In the genomic region with DNA sequence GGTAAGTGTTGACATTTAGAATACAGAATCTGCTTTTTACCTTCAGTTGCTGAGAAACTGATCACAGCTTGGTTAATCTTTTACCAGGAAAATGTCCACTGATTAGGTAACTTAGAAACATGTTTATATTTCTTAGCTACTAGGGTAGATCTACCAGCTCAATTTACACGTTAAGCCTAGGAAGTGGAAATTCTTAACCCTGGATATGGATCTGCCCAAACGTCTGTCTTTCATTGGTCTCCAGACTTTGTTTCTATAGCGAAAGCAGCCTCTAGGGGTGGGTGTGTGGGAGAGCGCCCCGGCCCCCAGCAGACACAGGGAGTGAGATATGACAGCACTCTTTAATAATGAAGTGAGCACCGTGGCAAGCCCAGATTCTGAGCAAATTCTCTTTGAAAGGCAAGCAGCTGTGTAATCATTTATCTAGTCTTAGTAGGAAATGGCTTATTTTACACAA, we compare ENCODE assay signal across 11 cellular contexts.
DNase-seq lines count a peak whose midpoint lies in the region; ATAC-seq, FAIRE-seq and TF ChIP-seq lines count a peak whose summit lies in the region.
"Had no signal": no experiment of that assay in that cellular context is flagged by ENCODE, and none has a peak within 500 bp of the region (broad histone marks: within the 10 kb centered on the region; RNA-seq: fewer than 3 reads in every experiment).

No MANE protein-coding gene starts in this region.

- H3K9me2 ChIP-seq in SK-N-SH = no peaks in the 10 kb centered on the region

- TF ChIP-seq POLR2A in A549 (IDR thresholded peaks at IDR 0.05; ENCODE audit: low read length) (no peak), testis (IDR thresholded peaks at IDR 0.05) (no peak)

- POLR2A ChIA-PET in A549 (lab: Yijun Ruan, JAX) = no interaction called here
- POLR2A ChIA-PET in SK-N-SH (lab: Yijun Ruan, JAX) = interaction anchor here (0.6 kb wide), 1 partner anchor 1217 kb away, joined by 5 read pairs; no protein-coding TSS in a partner anchor

- no peak for FAIRE-seq in A549 (lab: Jason Lieb, UNC)

- H3K27ac ChIP-seq in A549 (peak overlapping the region; percentile 36; a peak in 5 of 6 replicates), HUES64 (ENCODE audit: low read depth, low read length) (peak overlapping the region; percentile 28; the same call in 1 of the 2 replicates), SK-N-SH (ENCODE audit: low read depth in 2 of 2, low read length in 1 of 2) (no peak overlapping the region), testis (no peak overlapping the region)
- H3K27ac ChIP-seq: BLaER1, foreskin keratinocyte had no signal

- H3K79me2 ChIP-seq in SK-N-SH (ENCODE audit: insufficient read depth) = no peaks in the 10 kb centered on the region

- H3K9me3 ChIP-seq in A549 (peaks cover 3% of the 10 kb centered on the region; the same call in 1 of the 3 replicates), HUES64 (ENCODE audit: insufficient read depth, low read depth, low read length) (peaks cover 4% of the 10 kb centered on the region; the same call in 1 of the 2 replicates), SK-N-SH (no peaks in the 10 kb centered on the region), testis (no peaks in the 10 kb centered on the region)

- DNase-seq in A549 (ENCODE audit: low read depth in 1 of 2, low spot score in 1 of 2) (peak; percentile 27 to 40), SK-N-SH (peak; percentile 67), left colon (no peak), NCI-H345 (lab: John Stamatoyannopoulos, UW) (no peak), dedifferentiated amniotic fluid mesenchymal stem cell (ENCODE audit: extremely low spot score) (no peak), testis (no peak)
- DNase-seq: activated CD4-positive, alpha-beta T cell treated with anti-CD3 and anti-CD28 coated beads for 4 hours; foreskin keratinocyte had no signal

- peak; percentile 85 to 94; a peak in 5 of 6 replicates for ATAC-seq in A549
- ATAC-seq in left colon = peak; percentile 78
- ATAC-seq in HG03108 (IDR thresholded peaks at IDR 0.05; ENCODE audit: unreplicated experiment) = no peak
- ATAC-seq: foreskin keratinocyte had no signal

- under 1% methylated on average over 6 of the region's 6 CpGs for WGBS in A549 (ENCODE audit: missing lambda C conversion rate)
- WGBS in HUES64 = 22% methylated on average over 6 of the region's 6 CpGs
- WGBS in SK-N-SH (ENCODE audit: low lambda C conversion rate) = 66% methylated on average over 6 of the region's 6 CpGs
- WGBS in testis, 2 donors = 57 to 63% methylated on average over 6 of the region's 6 CpGs

- peak overlapping the region; percentile 86 for H3K4me2 ChIP-seq in A549
- H3K4me2 ChIP-seq in SK-N-SH = no peak overlapping the region

- peaks cover 26% of the 10 kb centered on the region for H3K4me1 ChIP-seq in A549
- H3K4me1 ChIP-seq in HUES64 (ENCODE audit: insufficient read depth, low read length) = peaks cover 32% of the 10 kb centered on the region
- peaks cover 3 to 15% of the 10 kb centered on the region in 2 experiments for H3K4me1 ChIP-seq in SK-N-SH (ENCODE audit: control insufficient read depth in 1 of 2, insufficient read depth in 2 of 2, low read depth in 1 of 2, low read length in 1 of 2)
- H3K4me1 ChIP-seq in testis = no peaks in the 10 kb centered on the region
- H3K4me1 ChIP-seq: foreskin keratinocyte had no signal

- no peak overlapping the region for H2AFZ ChIP-seq in SK-N-SH (ENCODE audit: low read depth)

- TF ChIP-seq RAD21 in A549 (conservative IDR thresholded peaks at IDR 0.05 in 1 of 2, IDR thresholded peaks at IDR 0.05 in 1 of 2) = peak in 1 of 2 experiments; percentile 29; a peak in 2 of 5 replicates
- TF ChIP-seq RAD21 in SK-N-SH (IDR thresholded peaks at IDR 0.05; ENCODE audit: low read length) = peak; percentile 48

- TF ChIP-seq EP300 in A549 (IDR thresholded peaks at IDR 0.05) (no peak), SK-N-SH (IDR thresholded peaks at IDR 0.05; ENCODE audit: borderline replicate concordance in 1 of 2, low read depth in 1 of 2, low read length in 1 of 2) (no peak)

- H3K9ac ChIP-seq in HUES64 (ENCODE audit: low read depth, low read length) (no peak overlapping the region), SK-N-SH (no peak overlapping the region)
- H3K9ac ChIP-seq: BLaER1 had no signal

- no peak for TF ChIP-seq CTCF in A549 (IDR thresholded peaks at IDR 0.05)
- no peak; the same call in 1 of the 2 replicates for TF ChIP-seq CTCF in SK-N-SH (IDR thresholded peaks at IDR 0.05)
- TF ChIP-seq CTCF in testis (IDR thresholded peaks at IDR 0.05) = no peak

- no peaks in the 10 kb centered on the region for H4K20me1 ChIP-seq in SK-N-SH (ENCODE audit: insufficient read depth)
- H4K20me1 ChIP-seq: BLaER1 had no signal

- CTCF ChIA-PET in A549 (lab: Yijun Ruan, JAX) = no interaction called here
- CTCF ChIA-PET in SK-N-SH (lab: Yijun Ruan, JAX) = interaction anchor here (1.1 to 1.6 kb wide), 3 partner anchors 10 to 102 kb away, joined by 3 to 6 read pairs (median 4); no protein-coding TSS in a partner anchor

- H3K27me3 ChIP-seq in HUES64 (ENCODE audit: insufficient read depth, low read length) (no peaks in the 10 kb centered on the region), SK-N-SH (ENCODE audit: insufficient read depth) (no peaks in the 10 kb centered on the region), testis (no peaks in the 10 kb centered on the region)
- H3K27me3 ChIP-seq: BLaER1, foreskin keratinocyte had no signal

- H3F3A ChIP-seq in SK-N-SH (replicated peaks; ENCODE audit: insufficient read depth) = peaks cover 17% of the 10 kb centered on the region

- intact Hi-C loops in left colon (cut with DNase I, micrococcal nuclease) (no loop called here), testis (cut with DNase I; ENCODE audit: low total_unique reads) (no loop called here)

- peaks cover 3% of the 10 kb centered on the region; the same call in 1 of the 2 replicates for H3K36me3 ChIP-seq in HUES64 (ENCODE audit: insufficient read depth, low read length)
- no peaks in the 10 kb centered on the region for H3K36me3 ChIP-seq in SK-N-SH (replicated peaks in 1 of 2; ENCODE audit: control insufficient read depth in 1 of 2, insufficient read depth in 2 of 2, low read length in 1 of 2)
- H3K36me3 ChIP-seq in testis (ENCODE audit: low read depth, missing control alignments) = no peaks in the 10 kb centered on the region
- H3K36me3 ChIP-seq: BLaER1 had no signal

- peak overlapping the region; percentile 16; the same call in 1 of the 3 replicates for H3K4me3 ChIP-seq in A549
- no peak overlapping the region for H3K4me3 ChIP-seq in HUES64 (ENCODE audit: low read length)
- H3K4me3 ChIP-seq in SK-N-SH (ENCODE audit: low read depth in 2 of 2, low read length in 1 of 2) = no peak overlapping the region
- no peak overlapping the region for H3K4me3 ChIP-seq in testis
- H3K4me3 ChIP-seq: BLaER1 had no signal

TF ChIP-seq in A549, 52 proteins besides CTCF, POLR2A, EP300 and RAD21:
- TF ChIP-seq SMC3 (IDR thresholded peaks at IDR 0.05) = 0 out of 3 replicates have a peak, but pooled peaks have one; percentile 8
- no peak for TF ChIP-seq FOSB (CRISPR knock-in tag; IDR thresholded peaks at IDR 0.05)
- TF ChIP-seq ZC3H11A (IDR thresholded peaks at IDR 0.05) = no peak
- TF ChIP-seq ZNF302 (CRISPR knock-in tag; IDR thresholded peaks at IDR 0.05) = no peak
- TF ChIP-seq RCOR1 (IDR thresholded peaks at IDR 0.05; ENCODE audit: low read depth, low read length) = no peak
- no peak for TF ChIP-seq RARB (CRISPR knock-in tag; IDR thresholded peaks at IDR 0.05)

TF ChIP-seq in SK-N-SH, 30 proteins besides CTCF, POLR2A, EP300 and RAD21:
- no peak for TF ChIP-seq TAF1 (IDR thresholded peaks at IDR 0.05; ENCODE audit: borderline replicate concordance, low read depth, low read length)
- TF ChIP-seq SIN3A (IDR thresholded peaks at IDR 0.05; ENCODE audit: borderline replicate concordance, low read depth, low read length) = no peak

Comparison
In these comparisons a context has a peak if more than half of its experiments do, and no peak if none do; other contexts are left out.
1. DNase-seq: peak in A549 (2 of 2) and SK-N-SH (single experiment); none in left colon (0 of 2), NCI-H345 (single experiment), dedifferentiated amniotic fluid mesenchymal stem cell (single experiment) and testis (single experiment).
2. H3K27ac ChIP-seq: peak in A549 (2 of 2) and HUES64 (single experiment); none in SK-N-SH (0 of 2) and testis (0 of 2).
3. Of the 12 proteins assayed by ChIP-seq in both A549 and SK-N-SH: peak only in A549: SMC3; only in SK-N-SH: none; in both: none; in neither: 10; mixed calls (peak in some experiments, not most) for 1.